In genomic region chr1:41662656-41663437, GRCh38 we compare ENCODE assay signal across 8 cellular contexts.
DNase-seq lines count a peak whose midpoint lies in the region; ATAC-seq and TF ChIP-seq lines count a peak whose summit lies in the region.

No MANE protein-coding gene starts in this region.

- POLR2A ChIA-PET in CD8-positive, alpha-beta memory T cell (lab: Charles Lee): interaction anchor here (1.8 kb wide), 1 partner anchor 11 kb away, joined by 5 read pairs; no protein-coding TSS in a partner anchor
- POLR2A ChIA-PET in activated CD4-positive, alpha-beta T cell treated with anti-CD3 and anti-CD28 coated beads, Interleukin-2, amount 10 ng/mL, durations not matched to agents 7 days and 5 days (lab: Charles Lee): interaction anchor here (1.8 kb wide), 1 partner anchor 11 kb away, joined by 7 read pairs; no protein-coding TSS in a partner anchor

- CTCF ChIA-PET in CD8-positive, alpha-beta memory T cell (lab: Charles Lee): interaction anchor here (1.1 to 1.6 kb wide), 2 partner anchors 142 to 253 kb away, joined by 3 read pairs; no protein-coding TSS in a partner anchor
- CTCF ChIA-PET in activated CD4-positive, alpha-beta T cell treated with anti-CD3 and anti-CD28 coated beads, Interleukin-2, amount 10 ng/mL, durations not matched to agents 7 days and 5 days (lab: Charles Lee): interaction anchor here (0.6 to 2.3 kb wide), 5 partner anchors 9 to 47 kb away, joined by 3 to 19 read pairs (median 3); no protein-coding TSS in a partner anchor

- no peaks in the 10 kb centered on the region for H3K9me3 ChIP-seq in CD8-positive, alpha-beta memory T cell (ENCODE audit: low read length)
- H3K9me3 ChIP-seq in muscle layer of colon (ENCODE audit: low read length) (no peaks in the 10 kb centered on the region), thymus (ENCODE audit: control insufficient read depth) (no peaks in the 10 kb centered on the region)

- peak in 2 of 5 donors; percentile 41 to 47 for DNase-seq in CD8-positive, alpha-beta memory T cell
- no peak for DNase-seq in activated CD4-positive, alpha-beta T cell treated with anti-CD3 and anti-CD28 coated beads, Interleukin-2, amount 10 ng/mL, durations not matched to agents 7 days and 5 days
- DNase-seq in epithelial cell of esophagus (ENCODE audit: low read depth): peak; percentile 41
- DNase-seq in NCI-H2196 treated with DMSO at 0.1 percent for 48 hours (lab: John Stamatoyannopoulos, UW; ENCODE audit: unreplicated experiment): no peak

- no peaks in the 10 kb centered on the region for H3K27me3 Mint-ChIP-seq in CD8-positive, alpha-beta memory T cell
- H3K27me3 Mint-ChIP-seq in activated CD4-positive, alpha-beta T cell treated with anti-CD3 and anti-CD28 coated beads, Interleukin-2, amount 10 ng/mL, durations not matched to agents 7 days and 5 days: no peaks in the 10 kb centered on the region

- no peak for TF ChIP-seq CTCF in epithelial cell of esophagus (IDR thresholded peaks at IDR 0.05; ENCODE audit: insufficient read depth, low read depth, low read length, missing control alignments)

- H3K36me3 ChIP-seq in CD8-positive, alpha-beta memory T cell (ENCODE audit: insufficient read depth, low read length): no peaks in the 10 kb centered on the region
- H3K36me3 ChIP-seq in muscle layer of colon (ENCODE audit: insufficient read depth, low read length) (no peaks in the 10 kb centered on the region), thymus (ENCODE audit: control insufficient read depth, insufficient read depth) (no peaks in the 10 kb centered on the region)

- peak overlapping the region; percentile 58 for H3K27ac ChIP-seq in CD8-positive, alpha-beta memory T cell (ENCODE audit: low read depth, low read length)
- H3K27ac ChIP-seq in muscle layer of colon (ENCODE audit: low read depth, low read length) (peak overlapping the region; percentile 64), thymus (ENCODE audit: low read depth) (peak overlapping the region; percentile 70)

- ATAC-seq in GM19455 (IDR thresholded peaks at IDR 0.05; ENCODE audit: unreplicated experiment): peak; percentile 41
- peak; percentile 23 for ATAC-seq in HG03460 (IDR thresholded peaks at IDR 0.05; ENCODE audit: unreplicated experiment)

- no peaks in the 10 kb centered on the region for H3K27me3 ChIP-seq in CD8-positive, alpha-beta memory T cell (ENCODE audit: insufficient read depth, low read length, poor library complexity, severe bottlenecking)
- H3K27me3 ChIP-seq in muscle layer of colon (ENCODE audit: control insufficient read depth in 1 of 2, insufficient read depth in 2 of 2, low read length in 2 of 2) (no peaks in the 10 kb centered on the region), thymus (ENCODE audit: control insufficient read depth, insufficient read depth) (no peaks in the 10 kb centered on the region)

- H3K9me3 Mint-ChIP-seq in CD8-positive, alpha-beta memory T cell: no peaks in the 10 kb centered on the region
- no peaks in the 10 kb centered on the region for H3K9me3 Mint-ChIP-seq in activated CD4-positive, alpha-beta T cell treated with anti-CD3 and anti-CD28 coated beads, Interleukin-2, amount 10 ng/mL, durations not matched to agents 7 days and 5 days

- peaks cover 41% of the 10 kb centered on the region for H3K4me1 ChIP-seq in CD8-positive, alpha-beta memory T cell (ENCODE audit: insufficient read depth, low read length)
- H3K4me1 ChIP-seq in muscle layer of colon (ENCODE audit: insufficient read depth, low read length) (peaks cover 5% of the 10 kb centered on the region), thymus (ENCODE audit: control insufficient read depth, insufficient read depth, low read length) (peaks cover 81% of the 10 kb centered on the region)

- peaks cover 0 to 4% (median 1%) of the 10 kb centered on the region in 3 donors for H3K36me3 Mint-ChIP-seq in CD8-positive, alpha-beta memory T cell
- H3K36me3 Mint-ChIP-seq in activated CD4-positive, alpha-beta T cell treated with anti-CD3 and anti-CD28 coated beads, Interleukin-2, amount 10 ng/mL, durations not matched to agents 7 days and 5 days (ENCODE audit: low read depth): peaks cover 9% of the 10 kb centered on the region

- H3K9ac ChIP-seq in muscle layer of colon (ENCODE audit: low read length): no peak overlapping the region

- no peak overlapping the region for H3K4me3 ChIP-seq in CD8-positive, alpha-beta memory T cell (ENCODE audit: low read length)
- H3K4me3 ChIP-seq in epithelial cell of esophagus (ENCODE audit: low read length) (no peak overlapping the region), muscle layer of colon (ENCODE audit: low read depth in 1 of 2, low read length in 2 of 2) (peak overlapping the region in 1 of 2 donors; percentile 65), thymus (ENCODE audit: low read length) (peak overlapping the region; percentile 70)

- WGBS in thymus: 26% methylated on average over 41 of the region's 41 CpGs

- H3K27ac Mint-ChIP-seq in CD8-positive, alpha-beta memory T cell: peak overlapping the region; percentile 69 to 95 (median 92)
- peak overlapping the region; percentile 51 for H3K27ac Mint-ChIP-seq in activated CD4-positive, alpha-beta T cell treated with anti-CD3 and anti-CD28 coated beads, Interleukin-2, amount 10 ng/mL, durations not matched to agents 7 days and 5 days

- peaks cover 60 to 86% (median 74%) of the 10 kb centered on the region in 3 donors for H3K4me1 Mint-ChIP-seq in CD8-positive, alpha-beta memory T cell
- peaks cover 81% of the 10 kb centered on the region for H3K4me1 Mint-ChIP-seq in activated CD4-positive, alpha-beta T cell treated with anti-CD3 and anti-CD28 coated beads, Interleukin-2, amount 10 ng/mL, durations not matched to agents 7 days and 5 days

- H3K4me3 Mint-ChIP-seq in CD8-positive, alpha-beta memory T cell: peak overlapping the region; percentile 68 to 98 (median 74)
- peak overlapping the region; percentile 48 for H3K4me3 Mint-ChIP-seq in activated CD4-positive, alpha-beta T cell treated with anti-CD3 and anti-CD28 coated beads, Interleukin-2, amount 10 ng/mL, durations not matched to agents 7 days and 5 days
